Comparison of ENCODE assay signal across 13 cellular contexts in the genomic region with DNA sequence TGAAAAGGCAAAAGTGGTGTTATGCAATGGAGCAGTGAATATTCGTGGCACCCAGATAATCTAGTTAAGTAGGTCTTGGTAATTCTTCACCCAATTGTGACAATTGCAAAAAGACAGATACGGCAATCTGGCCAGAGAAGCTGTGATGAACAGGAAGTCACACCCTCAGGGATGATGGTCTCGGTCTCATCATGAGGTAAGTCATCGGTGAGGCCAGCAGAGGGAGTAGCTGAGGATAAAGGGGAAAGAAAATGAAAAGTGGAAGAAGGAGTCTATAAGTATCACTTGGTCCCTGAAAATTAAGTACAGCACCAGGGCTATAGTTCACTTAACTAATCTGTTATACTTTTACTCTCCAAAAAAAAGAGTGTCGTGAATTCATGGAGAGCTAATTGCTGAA.
DNase-seq lines count a peak whose midpoint lies in the region; ATAC-seq and TF ChIP-seq lines count a peak whose summit lies in the region.
"Had no signal": no experiment of that assay in that cellular context is flagged by ENCODE, and none has a peak within 500 bp of the region (broad histone marks: within the 10 kb centered on the region; RNA-seq: fewer than 3 reads in every experiment).

No MANE protein-coding gene starts in this region.

- ATAC-seq in GM21529 (IDR thresholded peaks at IDR 0.05; ENCODE audit: unreplicated experiment): no peak
- no peak for ATAC-seq in HG02571 (IDR thresholded peaks at IDR 0.05; ENCODE audit: unreplicated experiment)
- no peak for ATAC-seq in gastrocnemius medialis
- ATAC-seq: CD8-positive, alpha-beta T cell; HCT116 had no signal

- in situ Hi-C loops in gastrocnemius medialis (cut with MboI; ENCODE audit: low sequenced_read_pairs in 4 of 4): no loop called here

- H3K4me1 ChIP-seq in gastrocnemius medialis: no peaks in the 10 kb centered on the region

- H3K4me3 ChIP-seq in H7 (ENCODE audit: insufficient read depth, low read depth, low read length): no peak overlapping the region
- no peak overlapping the region for H3K4me3 ChIP-seq in gastrocnemius medialis
- H3K4me3 ChIP-seq: thoracic aorta had no signal

- H3K27me3 ChIP-seq in H7 (ENCODE audit: control insufficient read depth, insufficient read depth, low read length): no peaks in the 10 kb centered on the region
- no peaks in the 10 kb centered on the region for H3K27me3 ChIP-seq in gastrocnemius medialis

- no peak for TF ChIP-seq POLR2A in erythroblast (IDR thresholded peaks at IDR 0.05; ENCODE audit: low read length)
- TF ChIP-seq POLR2A in gastrocnemius medialis (IDR thresholded peaks at IDR 0.05): no peak

- no peak overlapping the region for H3K27ac ChIP-seq in gastrocnemius medialis
- H3K27ac ChIP-seq: thoracic aorta had no signal

- H3K36me3 ChIP-seq in H7 (replicated peaks; ENCODE audit: control insufficient read depth, insufficient read depth, low read length): no peaks in the 10 kb centered on the region
- no peaks in the 10 kb centered on the region for H3K36me3 ChIP-seq in gastrocnemius medialis
- H3K36me3 ChIP-seq: thoracic aorta had no signal

- intact Hi-C loops in gastrocnemius medialis (cut with DNase I; ENCODE audit: low total_unique reads): no loop called here

- H3K9me3 ChIP-seq in gastrocnemius medialis: no peaks in the 10 kb centered on the region
- H3K9me3 ChIP-seq: thoracic aorta had no signal

- peak; percentile 22 for DNase-seq in COLO829 (ENCODE audit: low spot score)
- peak; percentile 22 for DNase-seq in H7
- peak; percentile 39 for DNase-seq in OCI-M1 (lab: John Stamatoyannopoulos, UW)
- DNase-seq in erythroblast (lab: John Stamatoyannopoulos, UW): peak; percentile 1 to 10
- DNase-seq in medulla oblongata (ENCODE audit: extremely low spot score): no peak
- no peak for DNase-seq in gastrocnemius medialis
- DNase-seq: CD8-positive, alpha-beta T cell; foreskin fibroblast; naive B cell had no signal

- TF ChIP-seq CTCF in gastrocnemius medialis (IDR thresholded peaks at IDR 0.05 in 4 of 5, conservative IDR thresholded peaks at IDR 0.05 in 1 of 5): no peak

Comparison
In these comparisons a context has a peak if more than half of its experiments do, and no peak if none do; other contexts are left out.
1. DNase-seq: peak in COLO829 (single experiment), H7 (single experiment), OCI-M1 (single experiment) and erythroblast (2 of 2); none in medulla oblongata (single experiment) and gastrocnemius medialis (0 of 2).